ENCODE assay signal across 8 cellular contexts in genomic region chr10:31929260-31929985, GRCh38. TPM values are rescaled to one million over a fixed set of nuclear protein-coding genes. Genes with fewer than 3 reads are reported as not detected.
DNase-seq lines count a peak whose midpoint lies in the region; ATAC-seq and TF ChIP-seq lines count a peak whose summit lies in the region.

No MANE protein-coding gene starts in this region.

- BruUV-seq in MCF 10A (replicated peaks; lab: Mats Ljungman, UMichigan) = TSS peak; percentile 51

- intact Hi-C loops in MCF 10A (cut with micrococcal nuclease) = no loop called here

- peak overlapping the region; percentile 89 for H3K4me3 Mint-ChIP-seq in MCF 10A (ENCODE audit: unreplicated experiment)

- H3K4me2 ChIP-seq in BLaER1 = peak overlapping the region; percentile 85

- no peak for TF ChIP-seq CTCF in MCF 10A (IDR thresholded peaks at IDR 0.05; ENCODE audit: unreplicated experiment)

- no peaks in the 10 kb centered on the region for H3K9me3 ChIP-seq in BLaER1

- CTCF ChIA-PET in MCF 10A (lab: Yijun Ruan, JAX) = interaction anchor here (0.9 to 2.2 kb wide), 2 partner anchors 17 to 68 kb away, joined by 4 to 11 read pairs; no protein-coding TSS in a partner anchor

- DNase-seq in GM19238 (ENCODE audit: insufficient read length, low spot score) (peak; percentile 16), SK-MEL-5 (ENCODE audit: low read depth, low spot score) (peak; percentile 53), MCF 10A (ENCODE audit: unreplicated experiment) (peak; percentile 39), hypothalamus (lab: John Stamatoyannopoulos, UW) (peak in 42 of 51 donors; percentile 17 to 87 (median 52)), KG1 (lab: John Stamatoyannopoulos, UW) (no peak)

- no peaks in the 10 kb centered on the region for H3K36me3 ChIP-seq in BLaER1
- H3K36me3 ChIP-seq in rectal smooth muscle tissue (ENCODE audit: control insufficient read depth, insufficient read depth, low read length) = no peaks in the 10 kb centered on the region

- peaks cover 42% of the 10 kb centered on the region for H3K4me1 ChIP-seq in BLaER1
- no peaks in the 10 kb centered on the region for H3K4me1 ChIP-seq in rectal smooth muscle tissue (ENCODE audit: control insufficient read depth, insufficient read depth, low read length)

- no peaks in the 10 kb centered on the region for H3K27me3 Mint-ChIP-seq in MCF 10A (ENCODE audit: insufficient read depth, unreplicated experiment)

- peaks cover 26% of the 10 kb centered on the region for H3K4me1 Mint-ChIP-seq in MCF 10A (ENCODE audit: insufficient read depth, unreplicated experiment)

- in situ Hi-C loops in SK-MEL-5 (cut with HindIII; ENCODE audit: low pct_unique_long_range_greater_than_20kb, low sequenced_read_pairs) = no loop called here

- H3K9ac ChIP-seq in BLaER1 (peak overlapping the region; percentile 90), rectal smooth muscle tissue (ENCODE audit: low read length) (peak overlapping the region; percentile 94)

- POLR2A ChIA-PET in MCF 10A (lab: Yijun Ruan, JAX) = interaction anchor here (0.6 to 3.8 kb wide), 19 partner anchors 9 to 1248 kb away, joined by 3 to 69 read pairs (median 4); partner anchors contain the start of gene KIF5B

- H3K4me3 ChIP-seq in BLaER1 (peak overlapping the region; percentile 99), rectal smooth muscle tissue (ENCODE audit: low read length) (peak overlapping the region; percentile 71)

- no peaks in the 10 kb centered on the region for H3K9me3 Mint-ChIP-seq in MCF 10A (ENCODE audit: unreplicated experiment)

- H3K27ac Mint-ChIP-seq in MCF 10A (ENCODE audit: low read depth, unreplicated experiment) = peak overlapping the region; percentile 97

- H4K20me1 ChIP-seq in BLaER1 = peaks cover 36% of the 10 kb centered on the region

- H3K36me3 Mint-ChIP-seq in MCF 10A (ENCODE audit: insufficient read depth, unreplicated experiment) = no peaks in the 10 kb centered on the region

- H3K27me3 ChIP-seq in BLaER1 = no peaks in the 10 kb centered on the region
- H3K27me3 ChIP-seq in rectal smooth muscle tissue (ENCODE audit: control insufficient read depth, insufficient read depth, low read length) = no peaks in the 10 kb centered on the region

- peak; percentile 16 for ATAC-seq in HG03521 (IDR thresholded peaks at IDR 0.05; ENCODE audit: unreplicated experiment)

- peak overlapping the region; percentile 84 for H3K27ac ChIP-seq in BLaER1
- peak overlapping the region; percentile 93 for H3K27ac ChIP-seq in rectal smooth muscle tissue (ENCODE audit: low read depth, low read length)

RNA-seq across cellular contexts. Expression of gene ARHGAP12, which starts 0.8 kb away (rescaled TPM):
- total RNA-seq in SK-MEL-5 (2014; rRNA removed; shearing (Covaris generic)) = 54.3 and 58.4 TPM in 2 replicates
- polyA plus RNA-seq in SK-MEL-5 (2015; cell fraction: cytosol; rRNA removed) = 24.6 and 33.7 TPM in 2 replicates
- 84.9 and 95.1 TPM in 2 replicates for polyA plus RNA-seq in SK-MEL-5 (2015; cell fraction: nucleus; rRNA removed)
- total RNA-seq in MCF 10A (2022) = 25.8 and 26.0 TPM in 2 replicates
